ENCODE assay signal across 1 cellular context in genomic region chr3:110774496-110775265, GRCh38.
TF ChIP-seq lines count a peak whose summit lies in the region.

No MANE protein-coding gene starts in this region.

TF ChIP-seq in IMR-90, 13 proteins besides CTCF, POLR2A, EP300 and RAD21 (continued from another document):
- peak; percentile 29; the same call in 1 of the 2 replicates for TF ChIP-seq BHLHE40 (IDR thresholded peaks at IDR 0.05; ENCODE audit: low read depth, low read length)
- TF ChIP-seq FOS (IDR thresholded peaks at IDR 0.05; ENCODE audit: low read depth, low read length) = no peak
- no peak; the same call in 1 of the 2 replicates for TF ChIP-seq MAFK (IDR thresholded peaks at IDR 0.05; ENCODE audit: low read depth, low read length)
- no peak for TF ChIP-seq SMC3 (IDR thresholded peaks at IDR 0.05; ENCODE audit: low read depth, low read length)
- no peak for TF ChIP-seq MAZ (IDR thresholded peaks at IDR 0.05; ENCODE audit: borderline replicate concordance, low read depth, low read length)
- no peak for TF ChIP-seq RFX5 (IDR thresholded peaks at IDR 0.05; ENCODE audit: low read depth, low read length)
- no peak for TF ChIP-seq CHD1 (IDR thresholded peaks at IDR 0.05; ENCODE audit: low read depth, low read length)
